ENCODE assay signal across 8 cellular contexts in the genomic region with DNA sequence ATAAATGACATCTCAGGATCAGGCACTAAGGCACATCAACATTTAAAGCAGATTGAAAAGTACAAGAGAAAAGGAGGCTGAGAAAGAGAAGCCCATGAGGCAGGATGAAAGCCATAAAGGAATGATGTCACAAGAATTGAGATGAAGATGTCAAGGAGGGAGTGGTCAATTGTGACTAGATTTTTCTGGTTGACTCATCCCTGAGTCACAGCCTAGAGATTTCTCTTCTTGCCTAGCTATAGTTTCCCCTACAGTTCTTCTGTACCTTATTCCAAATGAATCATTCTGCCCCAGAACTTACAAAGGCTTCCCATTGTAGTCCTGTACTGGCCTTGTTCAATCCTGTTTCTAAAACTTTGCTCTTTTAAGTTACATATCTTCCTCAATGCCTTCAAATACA. TPM values are rescaled to one million over a fixed set of nuclear protein-coding genes. Genes with fewer than 3 reads are reported as not detected.
DNase-seq lines count a peak whose midpoint lies in the region; ATAC-seq and TF ChIP-seq lines count a peak whose summit lies in the region.

No MANE protein-coding gene starts in this region.

- H3K36me3 ChIP-seq in A673 (ENCODE audit: insufficient read depth, low read length, poor library complexity, severe bottlenecking), result no peaks in the 10 kb centered on the region

- ATAC-seq in HG02610 (IDR thresholded peaks at IDR 0.05; ENCODE audit: unreplicated experiment), result peak; percentile 46
- ATAC-seq in HG03457 (IDR thresholded peaks at IDR 0.05; ENCODE audit: unreplicated experiment), result no peak

- no peak overlapping the region for H3K27ac ChIP-seq in A673 (ENCODE audit: low read depth, low read length, poor library complexity, severe bottlenecking)

- no peaks in the 10 kb centered on the region for H3K9me3 ChIP-seq in A673 (ENCODE audit: low read depth, low read length, poor library complexity, severe bottlenecking)

- CTCF ChIA-PET in A673 (lab: Charles Lee) (no interaction called here), HEK293T (lab: Yijun Ruan, JAX) (interaction anchor here (0.6 to 0.9 kb wide), 2 partner anchors 29 to 71 kb away, joined by 3 read pairs; no protein-coding TSS in a partner anchor)

- peak; percentile 62 for DNase-seq in A673 (ENCODE audit: low spot score)
- DNase-seq in activated CD4-positive, alpha-beta T cell treated with anti-CD3 and anti-CD28 coated beads, Interleukin-2, amount 50 U/mL, for 48 hours, result peak; percentile 39 to 61
- peak; percentile 96 for DNase-seq in iris pigment epithelial cell (ENCODE audit: low read depth)
- DNase-seq in cortex of kidney (lab: John Stamatoyannopoulos, UW), result no peak
- DNase-seq in HEK293T (ENCODE audit: extremely low spot score), result no peak
- DNase-seq in NCI-H82 treated with DMSO at 0.1 percent for 48 hours (lab: John Stamatoyannopoulos, UW; ENCODE audit: unreplicated experiment), result no peak

- POLR2A ChIA-PET in A673 (lab: Charles Lee; ENCODE audit: low non-redundant PET) (no interaction called here), HEK293T (lab: Yijun Ruan, JAX) (no interaction called here)

- H3K4me1 ChIP-seq in A673 (ENCODE audit: insufficient read depth, low read length, poor library complexity, severe bottlenecking), result peaks cover 12% of the 10 kb centered on the region

- H3K27me3 ChIP-seq in A673 (replicated peaks; ENCODE audit: insufficient read depth, low read depth, low read length, poor library complexity), result no peaks in the 10 kb centered on the region

- no peak for TF ChIP-seq CTCF in A673 (conservative IDR thresholded peaks at IDR 0.05; ENCODE audit: low read depth, low read length)

- no TSS peak for BruUV-seq in A673 (replicated peaks; lab: Mats Ljungman, UMichigan)

- H3K4me3 ChIP-seq in A673 (ENCODE audit: low read depth, low read length, poor library complexity, severe bottlenecking), result no peak overlapping the region

- intact Hi-C loops in A673 (cut with micrococcal nuclease; ENCODE audit: unreplicated experiment), result no loop called here

TF ChIP-seq in HEK293T, 16 proteins besides CTCF, POLR2A, EP300 and RAD21:
- TF ChIP-seq CTBP1 (IDR thresholded peaks at IDR 0.05; ENCODE audit: borderline replicate concordance), result no peak
- TF ChIP-seq FOXK2 (IDR thresholded peaks at IDR 0.05), result no peak
- no peak for TF ChIP-seq SUZ12 (IDR thresholded peaks at IDR 0.05)
- no peak for TF ChIP-seq LEF1 (IDR thresholded peaks at IDR 0.05; ENCODE audit: borderline replicate concordance)
- no peak for TF ChIP-seq L3MBTL2 (conservative IDR thresholded peaks at IDR 0.05)
- no peak for TF ChIP-seq PKNOX1 (IDR thresholded peaks at IDR 0.05)
- no peak for TF ChIP-seq HDGF (IDR thresholded peaks at IDR 0.05; ENCODE audit: borderline replicate concordance)
- TF ChIP-seq TARDBP (IDR thresholded peaks at IDR 0.05), result no peak

RNA-seq across cellular contexts. Expression of gene USP53, which starts 3.4 kb away (rescaled TPM):
- total RNA-seq in A673 (2021), result 10.5 and 12.2 TPM in 2 replicates

Comparison
In these comparisons a context has a peak if more than half of its experiments do, and no peak if none do; other contexts are left out.
1. DNase-seq: peak in A673 (single experiment), activated CD4-positive, alpha-beta T cell treated with anti-CD3 and anti-CD28 coated beads, Interleukin-2, amount 50 U/mL, for 48 hours (2 of 2) and iris pigment epithelial cell (single experiment); none in cortex of kidney (single experiment), HEK293T (single experiment) and NCI-H82 treated with DMSO at 0.1 percent for 48 hours (single experiment).